In genomic region chr1:28129150-28129549, GRCh38 we compare ENCODE assay signal across 15 cellular contexts. TPM values are rescaled to one million over a fixed set of nuclear protein-coding genes. Genes with fewer than 3 reads are reported as not detected.
DNase-seq lines count a peak whose midpoint lies in the region; ATAC-seq, FAIRE-seq and TF ChIP-seq lines count a peak whose summit lies in the region.
"Had no signal": no experiment of that assay in that cellular context is flagged by ENCODE, and none has a peak within 500 bp of the region (broad histone marks: within the 10 kb centered on the region; RNA-seq: fewer than 3 reads in every experiment).

No MANE protein-coding gene starts in this region.

- H3K23me2 ChIP-seq in H1 (ENCODE audit: low read depth, low read length), result no peaks in the 10 kb centered on the region

- no peaks in the 10 kb centered on the region for H3K9me2 ChIP-seq in PC-9 (ENCODE audit: insufficient read depth)

- no peak overlapping the region for H2BK5ac ChIP-seq in H1 (ENCODE audit: low read depth, low read length)

- H4K91ac ChIP-seq in H1 (replicated peaks; ENCODE audit: insufficient read length, low read length), result no peak overlapping the region

- no peak overlapping the region for H3K4ac ChIP-seq in H1 (replicated peaks; ENCODE audit: insufficient read length, low read depth, low read length)

- BruUV-seq in PC-9 (replicated peaks; lab: Mats Ljungman, UMichigan), result no TSS peak

- no peak for FAIRE-seq in H1 (lab: Jason Lieb, UNC)

- no peaks in the 10 kb centered on the region for H3K9me3 ChIP-seq in PC-9 (ENCODE audit: insufficient read depth, low read depth)
- H3K9me3 ChIP-seq in H1 (ENCODE audit: insufficient read depth in 2 of 2, low read depth in 1 of 2, low read length in 1 of 2), result no peaks in the 10 kb centered on the region
- no peaks in the 10 kb centered on the region for H3K9me3 ChIP-seq in left lung

- H3K4me2 ChIP-seq in PC-9 (peak overlapping the region; percentile 35), H1 (ENCODE audit: insufficient read depth in 1 of 2, low read depth in 2 of 2, low read length in 2 of 2) (no peak overlapping the region)

- H2BK120ac ChIP-seq in H1 (replicated peaks; ENCODE audit: low read depth, low read length), result no peak overlapping the region

- 0 out of 2 replicates have a peak overlapping the region, but pooled peaks have one; percentile 31 for H2AFZ ChIP-seq in PC-9
- no peak overlapping the region for H2AFZ ChIP-seq in H1 (ENCODE audit: low read length)
- H2AFZ ChIP-seq: parathyroid adenoma had no signal

- H4K5ac ChIP-seq in H1 (ENCODE audit: insufficient read length, low read depth, low read length), result no peak overlapping the region

- ATAC-seq in left lung (peak; percentile 73), HG02840 (IDR thresholded peaks at IDR 0.05; ENCODE audit: low FRiP score, unreplicated experiment) (no peak), HG03571 (IDR thresholded peaks at IDR 0.05; ENCODE audit: unreplicated experiment) (no peak)
- ATAC-seq: WTC11 had no signal

- H3K79me1 ChIP-seq in H1 (ENCODE audit: low read depth, low read length), result no peaks in the 10 kb centered on the region

- peak; percentile 72 for DNase-seq in Daoy (ENCODE audit: low read depth)
- peak; percentile 71 to 92 for DNase-seq in PC-9
- no peak for DNase-seq in H1 (ENCODE audit: low read depth in 1 of 2, low spot score in 2 of 2)
- no peak for DNase-seq in left lung
- DNase-seq in NCI-H128 (lab: John Stamatoyannopoulos, UW; ENCODE audit: unreplicated experiment), result no peak
- DNase-seq in GM19238 (ENCODE audit: insufficient read length, low spot score), result no peak
- DNase-seq: activated T-cell treated with anti-CD3 and anti-CD28 coated beads, Interleukin-2, amount 50 U/mL, for 24 hours; CD4-positive, alpha-beta memory T cell; NCI-H446; Right ventricle myocardium superior; stimulated activated naive CD4-positive, alpha-beta T cell had no signal

- no peaks in the 10 kb centered on the region for H4K20me1 ChIP-seq in PC-9 (ENCODE audit: insufficient read depth)
- H4K20me1 ChIP-seq in H1 (replicated peaks in 1 of 2; ENCODE audit: control insufficient read depth in 1 of 2, insufficient read depth in 2 of 2, low read length in 2 of 2), result no peaks in the 10 kb centered on the region

- H3K27ac ChIP-seq in PC-9 (peak overlapping the region; percentile 87), H1 (ENCODE audit: low read depth, low read length) (no peak overlapping the region), left lung (peak overlapping the region in 1 of 2 donors; percentile 93)
- H3K27ac ChIP-seq: parathyroid adenoma had no signal

- H3K4me3 ChIP-seq in PC-9 (no peak overlapping the region), H1 (ENCODE audit: extremely low read depth in 1 of 4, insufficient read depth in 2 of 4, low read depth in 3 of 4, low read length in 4 of 4) (no peak overlapping the region), left lung (no peak overlapping the region)

- H3K18ac ChIP-seq in H1 (ENCODE audit: extremely low read depth, low read length), result no peak overlapping the region

- H2BK20ac ChIP-seq in H1 (ENCODE audit: low read length), result no peak overlapping the region

- H4K8ac ChIP-seq in H1 (ENCODE audit: extremely low read depth, insufficient read depth, low read length), result 0 out of 2 replicates have a peak overlapping the region, but pooled peaks have one; percentile 15

- TF ChIP-seq EP300 in H1 (IDR thresholded peaks at IDR 0.05; ENCODE audit: borderline replicate concordance in 1 of 2, low read depth in 2 of 2, low read length in 2 of 2), result no peak

- no peak overlapping the region for H3K23ac ChIP-seq in H1 (ENCODE audit: insufficient read length)

- no peak overlapping the region for H2AK5ac ChIP-seq in H1 (ENCODE audit: low read depth, low read length)

- H2BK15ac ChIP-seq in H1 (ENCODE audit: low read length), result 0 out of 2 replicates have a peak overlapping the region, but pooled peaks have one; percentile 29

- no peak for TF ChIP-seq POLR2A in H1 (IDR thresholded peaks at IDR 0.05; ENCODE audit: control extremely low read depth in 1 of 2, low read depth in 2 of 2, low read length in 2 of 2)

- H3F3A ChIP-seq in PC-9 (ENCODE audit: insufficient read depth, low read depth), result peaks cover 20% of the 10 kb centered on the region; the same call in 1 of the 2 replicates

- no peak for TF ChIP-seq CTCF in PC-9 (conservative IDR thresholded peaks at IDR 0.05)
- TF ChIP-seq CTCF in H1 (IDR thresholded peaks at IDR 0.05; ENCODE audit: control extremely low read depth in 1 of 3, insufficient read depth in 1 of 3, low read depth in 1 of 3, low read length in 3 of 3), result no peak
- TF ChIP-seq CTCF in left lung (IDR thresholded peaks at IDR 0.05), result no peak

- no peaks in the 10 kb centered on the region for H3K79me2 ChIP-seq in PC-9 (ENCODE audit: low read depth)
- no peaks in the 10 kb centered on the region for H3K79me2 ChIP-seq in H1 (ENCODE audit: control insufficient read depth in 1 of 2, insufficient read depth in 2 of 2, low read length in 2 of 2)
- H3K79me2 ChIP-seq: parathyroid adenoma had no signal

- H3K36me3 ChIP-seq in PC-9 (ENCODE audit: low read depth) (no peaks in the 10 kb centered on the region), H1 (ENCODE audit: control insufficient read depth in 2 of 4, insufficient read depth in 4 of 4, low read length in 3 of 4) (no peaks in the 10 kb centered on the region), left lung (no peaks in the 10 kb centered on the region)

- TF ChIP-seq RAD21 in H1 (IDR thresholded peaks at IDR 0.05 in 1 of 2, conservative IDR thresholded peaks at IDR 0.05 in 1 of 2; ENCODE audit: low read depth in 2 of 2, low read length in 2 of 2), result no peak

- CTCF ChIA-PET in PC-9 (lab: Charles Lee), result no interaction called here
- CTCF ChIA-PET in H1 (lab: Charles Lee; ENCODE audit: partially characterized antibody), result interaction anchor here (1.1 to 2.1 kb wide), 3 partner anchors 25 to 39 kb away, joined by 3 to 5 read pairs (median 4); no protein-coding TSS in a partner anchor

- no peak overlapping the region for H3K14ac ChIP-seq in H1 (ENCODE audit: insufficient read length)

- intact Hi-C loops in PC-9 (cut with micrococcal nuclease; ENCODE audit: unreplicated experiment) (loop anchor here (1.0 kb wide), 1 partner anchor 68 kb away; no protein-coding TSS in a partner anchor), left lung (cut with DNase I) (no loop called here)

- H3K9ac ChIP-seq in H1 (replicated peaks in 1 of 4; ENCODE audit: extremely low read depth in 1 of 4, low read depth in 3 of 4, low read length in 3 of 4), result no peak overlapping the region
- H3K9ac ChIP-seq: parathyroid adenoma had no signal

- WGBS in H1 (ENCODE audit: extremely low coverage in 1 of 2, insufficient coverage in 1 of 2, insufficient read length in 1 of 2, insufficient replicate concordance in 2 of 2, low coverage in 1 of 2, low lambda C conversion rate in 2 of 2, missing lambda C conversion rate in 1 of 2), 2 experiments, result 88% methylated on average over 1 of the region's 1 CpG; no CpG with 5 or more reads in 1 of the 2 experiments

- H3K27me3 ChIP-seq in PC-9 (ENCODE audit: insufficient read depth, low read depth) (no peaks in the 10 kb centered on the region), H1 (replicated peaks in 1 of 4; ENCODE audit: control insufficient read depth in 3 of 4, extremely low read depth in 1 of 4, insufficient read depth in 3 of 4, low read length in 3 of 4) (no peaks in the 10 kb centered on the region), left lung (no peaks in the 10 kb centered on the region)

- POLR2A ChIA-PET in PC-9 (lab: Charles Lee; ENCODE audit: unreplicated experiment), result interaction anchor here (0.6 to 0.7 kb wide), 3 partner anchors 15 to 65 kb away, joined by 3 to 5 read pairs (median 4); partner anchors contain the start of gene EYA3
- POLR2A ChIA-PET in H1 (lab: Charles Lee; ENCODE audit: partially characterized antibody), result no interaction called here

- H2BK12ac ChIP-seq in H1 (ENCODE audit: low read depth, low read length), result no peak overlapping the region

- H3K4me1 ChIP-seq in PC-9 (replicated peaks; ENCODE audit: insufficient read depth) (peaks cover 18% of the 10 kb centered on the region), H1 (replicated peaks in 1 of 4; ENCODE audit: control insufficient read depth in 3 of 4, insufficient read depth in 4 of 4, low read length in 3 of 4) (no peaks in the 10 kb centered on the region), left lung (peaks cover 0 to 52% of the 10 kb centered on the region in 2 donors)
- H3K4me1 ChIP-seq: parathyroid adenoma had no signal

- no peak overlapping the region for H3K56ac ChIP-seq in H1 (replicated peaks; ENCODE audit: insufficient read length, low read depth, low read length)

TF ChIP-seq in H1, 55 proteins besides CTCF, POLR2A, EP300 and RAD21 (continues in another document):
- TF ChIP-seq BRCA1 (IDR thresholded peaks at IDR 0.05; ENCODE audit: low read depth, low read length) (no peak), BCL11A (IDR thresholded peaks at IDR 0.05; ENCODE audit: low read depth in 2 of 2, low read length in 2 of 2) (no peak), TBP (IDR thresholded peaks at IDR 0.05; ENCODE audit: low read depth, low read length) (no peak), GABPA (IDR thresholded peaks at IDR 0.05; ENCODE audit: borderline replicate concordance, insufficient read depth, low read length) (no peak)

RNA-seq across cellular contexts. Expression of gene EYA3, which starts 40.7 kb away (rescaled TPM):
- 17.6 and 20.5 TPM in 2 replicates for total RNA-seq in Daoy (2014; rRNA removed; shearing (Covaris generic))
- total RNA-seq in PC-9 (2021) (9.6 and 19.0 TPM in 2 replicates), left lung (10 to 100 TPM; 22.9 to 28.4 TPM)
- total RNA-seq in H1 (2021; fragmentation: NEBNext Ultra II Directional; extraction: Animal tissue kit (Norgen Biotek cat#: 25700)), result 33.9 and 34.2 TPM in 2 replicates
- polyA plus RNA-seq in H1 (2011; rRNA removed), result 7.9 and 15.0 TPM in 2 replicates
- polyA plus RNA-seq in H1 (2011; cell fraction: cytosol; rRNA removed), result 12.3 TPM
- 15.5 TPM for polyA plus RNA-seq in H1 (2011; cell fraction: nucleus; rRNA removed)
- 10.7 to 15.4 TPM (median 13.7 TPM) in 4 replicates for polyA plus RNA-seq in H1 (2012, experiment 1 of 2)
- polyA plus RNA-seq in H1 (2012, experiment 2 of 2), result 1.1 TPM
- 14.1 TPM for polyA plus RNA-seq in H1 (2013, experiment 1 of 2)
- 13.6 TPM for polyA plus RNA-seq in H1 (2013, experiment 2 of 2)
- polyA minus RNA-seq in H1 (2011; rRNA and poly(A)+ RNA removed), result 47.5 and 69.4 TPM in 2 replicates
- 17.5 TPM for polyA minus RNA-seq in H1 (2011; cell fraction: cytosol; rRNA and poly(A)+ RNA removed)
- polyA minus RNA-seq in H1 (2011; cell fraction: nucleus; rRNA and poly(A)+ RNA removed), result 24.7 TPM

RNA-seq across cellular contexts. Expression of gene PTAFR, which starts 47.3 kb away (rescaled TPM):
- total RNA-seq in Daoy (2014; rRNA removed; shearing (Covaris generic)), result 0.17 and 0.89 TPM in 2 replicates
- total RNA-seq in PC-9 (2021) (7.6 and 12.2 TPM in 2 replicates), left lung (10 to 100 TPM; 19.4 to 59.7 TPM)
- total RNA-seq in H1 (2021; fragmentation: NEBNext Ultra II Directional; extraction: Animal tissue kit (Norgen Biotek cat#: 25700)), result 1.2 TPM in 2 replicates
- 3.4 and 4.9 TPM in 2 replicates for polyA plus RNA-seq in H1 (2011; rRNA removed)
- polyA plus RNA-seq in H1 (2011; cell fraction: cytosol; rRNA removed), result 2.7 TPM
- polyA plus RNA-seq in H1 (2011; cell fraction: nucleus; rRNA removed), result 1.2 TPM
- 1.4 to 1.6 TPM (median 1.5 TPM) in 4 replicates for polyA plus RNA-seq in H1 (2012, experiment 1 of 2)
- polyA plus RNA-seq in H1 (2012, experiment 2 of 2), result 1.3 TPM
- 1.8 TPM for polyA plus RNA-seq in H1 (2013, experiment 1 of 2)
- 2.0 TPM for polyA plus RNA-seq in H1 (2013, experiment 2 of 2)
- polyA minus RNA-seq in H1 (2011; rRNA and poly(A)+ RNA removed), result 5.5 and 6.6 TPM in 2 replicates
- polyA minus RNA-seq in H1 (2011; cell fraction: cytosol; rRNA and poly(A)+ RNA removed), result 0.73 TPM
- polyA minus RNA-seq in H1 (2011; cell fraction: nucleus; rRNA and poly(A)+ RNA removed), result 1.4 TPM

Comparison
In these comparisons a context has a peak if more than half of its experiments do, and no peak if none do; other contexts are left out.
1. DNase-seq: peak in Daoy (single experiment) and PC-9 (2 of 2); none in H1 (0 of 2), left lung (0 of 2), NCI-H128 (single experiment) and GM19238 (single experiment).